ENCODE assay signal across 1 cellular context in the genomic region with DNA sequence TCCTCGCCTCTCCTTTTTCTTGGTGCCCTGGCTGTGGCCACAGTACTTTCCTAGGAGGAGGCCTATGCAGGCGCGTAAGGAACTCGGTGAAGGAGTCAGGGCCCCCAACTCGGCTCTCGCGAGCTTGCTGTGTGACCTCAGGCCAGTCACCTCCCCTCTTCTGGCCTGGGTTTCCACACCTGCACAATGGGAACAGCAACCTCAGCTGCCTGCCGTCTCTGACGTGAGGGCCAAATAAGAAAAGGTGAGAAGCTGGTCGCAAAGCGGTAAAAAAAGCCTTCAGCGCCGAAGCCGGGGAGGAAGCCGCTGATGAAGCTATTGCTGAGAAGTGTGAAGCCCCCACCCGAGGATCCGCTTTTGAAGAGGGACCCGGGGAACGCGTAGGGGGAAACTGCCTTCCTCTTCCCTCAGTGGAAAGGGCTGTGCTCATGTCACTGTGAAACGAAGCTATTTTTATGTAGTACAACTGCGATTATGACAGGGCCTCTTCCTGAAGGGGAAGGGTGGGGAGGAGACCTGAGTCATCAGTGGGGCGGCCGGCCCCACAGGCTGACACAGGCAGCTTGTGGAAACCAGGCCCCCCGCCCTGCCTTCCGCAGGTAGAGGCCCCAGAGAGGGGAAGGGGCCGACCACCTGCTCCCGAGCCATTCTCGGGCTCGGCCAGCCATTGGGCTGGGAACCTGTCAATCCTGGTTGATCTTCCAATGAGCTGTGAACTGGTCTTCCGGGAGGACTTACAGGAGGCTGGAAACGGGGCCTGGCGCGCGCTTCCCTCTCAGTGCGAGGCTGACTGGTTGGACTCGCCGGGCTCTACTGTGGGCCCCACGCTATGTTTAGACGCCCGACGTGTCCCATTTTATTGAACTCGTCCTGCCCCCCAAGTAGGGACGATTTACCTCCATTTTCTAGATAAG.
TF ChIP-seq lines count a peak whose summit lies in the region.

No MANE protein-coding gene starts in this region.

TF ChIP-seq in WTC11, 78 proteins besides CTCF, POLR2A, EP300 and RAD21 (continued from another document and continues in another):
- no peak for TF ChIP-seq E2F4 (CRISPR knock-in tag; IDR thresholded peaks at IDR 0.05; ENCODE audit: borderline replicate concordance, low read depth)
- TF ChIP-seq ZNF416 (CRISPR knock-in tag; IDR thresholded peaks at IDR 0.05): no peak
- TF ChIP-seq ERG (CRISPR knock-in tag; IDR thresholded peaks at IDR 0.05): no peak
- no peak for TF ChIP-seq GTF2I (CRISPR knock-in tag; conservative IDR thresholded peaks at IDR 0.05)
- TF ChIP-seq, protein P1, sequence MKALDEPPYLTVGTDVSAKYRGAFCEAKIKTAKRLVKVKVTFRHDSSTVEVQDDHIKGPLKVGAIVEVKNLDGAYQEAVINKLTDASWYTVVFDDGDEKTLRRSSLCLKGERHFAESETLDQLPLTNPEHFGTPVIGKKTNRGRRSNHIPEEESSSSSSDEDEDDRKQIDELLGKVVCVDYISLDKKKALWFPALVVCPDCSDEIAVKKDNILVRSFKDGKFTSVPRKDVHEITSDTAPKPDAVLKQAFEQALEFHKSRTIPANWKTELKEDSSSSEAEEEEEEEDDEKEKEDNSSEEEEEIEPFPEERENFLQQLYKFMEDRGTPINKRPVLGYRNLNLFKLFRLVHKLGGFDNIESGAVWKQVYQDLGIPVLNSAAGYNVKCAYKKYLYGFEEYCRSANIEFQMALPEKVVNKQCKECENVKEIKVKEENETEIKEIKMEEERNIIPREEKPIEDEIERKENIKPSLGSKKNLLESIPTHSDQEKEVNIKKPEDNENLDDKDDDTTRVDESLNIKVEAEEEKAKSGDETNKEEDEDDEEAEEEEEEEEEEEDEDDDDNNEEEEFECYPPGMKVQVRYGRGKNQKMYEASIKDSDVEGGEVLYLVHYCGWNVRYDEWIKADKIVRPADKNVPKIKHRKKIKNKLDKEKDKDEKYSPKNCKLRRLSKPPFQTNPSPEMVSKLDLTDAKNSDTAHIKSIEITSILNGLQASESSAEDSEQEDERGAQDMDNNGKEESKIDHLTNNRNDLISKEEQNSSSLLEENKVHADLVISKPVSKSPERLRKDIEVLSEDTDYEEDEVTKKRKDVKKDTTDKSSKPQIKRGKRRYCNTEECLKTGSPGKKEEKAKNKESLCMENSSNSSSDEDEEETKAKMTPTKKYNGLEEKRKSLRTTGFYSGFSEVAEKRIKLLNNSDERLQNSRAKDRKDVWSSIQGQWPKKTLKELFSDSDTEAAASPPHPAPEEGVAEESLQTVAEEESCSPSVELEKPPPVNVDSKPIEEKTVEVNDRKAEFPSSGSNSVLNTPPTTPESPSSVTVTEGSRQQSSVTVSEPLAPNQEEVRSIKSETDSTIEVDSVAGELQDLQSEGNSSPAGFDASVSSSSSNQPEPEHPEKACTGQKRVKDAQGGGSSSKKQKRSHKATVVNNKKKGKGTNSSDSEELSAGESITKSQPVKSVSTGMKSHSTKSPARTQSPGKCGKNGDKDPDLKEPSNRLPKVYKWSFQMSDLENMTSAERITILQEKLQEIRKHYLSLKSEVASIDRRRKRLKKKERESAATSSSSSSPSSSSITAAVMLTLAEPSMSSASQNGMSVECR (CRISPR knock-in tag; IDR thresholded peaks at IDR 0.05; ENCODE audit: borderline replicate concordance): no peak
- TF ChIP-seq ZNF232 (CRISPR knock-in tag; IDR thresholded peaks at IDR 0.05): no peak
- TF ChIP-seq CREB1 (CRISPR knock-in tag; IDR thresholded peaks at IDR 0.05): no peak
- no peak for TF ChIP-seq ZBTB21 (CRISPR knock-in tag; IDR thresholded peaks at IDR 0.05; ENCODE audit: borderline replicate concordance)
- no peak for TF ChIP-seq SOX15 (CRISPR knock-in tag; IDR thresholded peaks at IDR 0.05)
- no peak for TF ChIP-seq CREM (CRISPR knock-in tag; IDR thresholded peaks at IDR 0.05)
- TF ChIP-seq, protein P2, sequence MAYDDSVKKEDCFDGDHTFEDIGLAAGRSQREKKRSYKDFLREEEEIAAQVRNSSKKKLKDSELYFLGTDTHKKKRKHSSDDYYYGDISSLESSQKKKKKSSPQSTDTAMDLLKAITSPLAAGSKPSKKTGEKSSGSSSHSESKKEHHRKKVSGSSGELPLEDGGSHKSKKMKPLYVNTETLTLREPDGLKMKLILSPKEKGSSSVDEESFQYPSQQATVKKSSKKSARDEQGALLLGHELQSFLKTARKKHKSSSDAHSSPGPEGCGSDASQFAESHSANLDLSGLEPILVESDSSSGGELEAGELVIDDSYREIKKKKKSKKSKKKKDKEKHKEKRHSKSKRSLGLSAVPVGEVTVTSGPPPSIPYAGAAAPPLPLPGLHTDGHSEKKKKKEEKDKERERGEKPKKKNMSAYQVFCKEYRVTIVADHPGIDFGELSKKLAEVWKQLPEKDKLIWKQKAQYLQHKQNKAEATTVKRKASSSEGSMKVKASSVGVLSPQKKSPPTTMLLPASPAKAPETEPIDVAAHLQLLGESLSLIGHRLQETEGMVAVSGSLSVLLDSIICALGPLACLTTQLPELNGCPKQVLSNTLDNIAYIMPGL (CRISPR knock-in tag; IDR thresholded peaks at IDR 0.05): no peak
- no peak for TF ChIP-seq TEAD4 (CRISPR knock-in tag; IDR thresholded peaks at IDR 0.05)
- no peak for TF ChIP-seq PRRX2 (CRISPR knock-in tag; IDR thresholded peaks at IDR 0.05)
- TF ChIP-seq CDX4 (CRISPR knock-in tag; IDR thresholded peaks at IDR 0.05; ENCODE audit: borderline replicate concordance): no peak
- TF ChIP-seq FOXK1 (CRISPR knock-in tag; IDR thresholded peaks at IDR 0.05): no peak
- TF ChIP-seq NFATC4 (CRISPR knock-in tag; IDR thresholded peaks at IDR 0.05): no peak
- TF ChIP-seq ETV6 (CRISPR knock-in tag; IDR thresholded peaks at IDR 0.05): 0 out of 2 replicates have a peak, but pooled peaks have one; percentile 28
- peak; percentile 70 for TF ChIP-seq MAX (CRISPR knock-in tag; IDR thresholded peaks at IDR 0.05)
- no peak for TF ChIP-seq ZNF263 (CRISPR knock-in tag; IDR thresholded peaks at IDR 0.05; ENCODE audit: low read depth)
- no peak for TF ChIP-seq E2F1 (CRISPR knock-in tag; IDR thresholded peaks at IDR 0.05)
- no peak for TF ChIP-seq SMAD4 (CRISPR knock-in tag; IDR thresholded peaks at IDR 0.05)
- TF ChIP-seq RORB (CRISPR knock-in tag; IDR thresholded peaks at IDR 0.05): no peak
- TF ChIP-seq, protein P3, sequence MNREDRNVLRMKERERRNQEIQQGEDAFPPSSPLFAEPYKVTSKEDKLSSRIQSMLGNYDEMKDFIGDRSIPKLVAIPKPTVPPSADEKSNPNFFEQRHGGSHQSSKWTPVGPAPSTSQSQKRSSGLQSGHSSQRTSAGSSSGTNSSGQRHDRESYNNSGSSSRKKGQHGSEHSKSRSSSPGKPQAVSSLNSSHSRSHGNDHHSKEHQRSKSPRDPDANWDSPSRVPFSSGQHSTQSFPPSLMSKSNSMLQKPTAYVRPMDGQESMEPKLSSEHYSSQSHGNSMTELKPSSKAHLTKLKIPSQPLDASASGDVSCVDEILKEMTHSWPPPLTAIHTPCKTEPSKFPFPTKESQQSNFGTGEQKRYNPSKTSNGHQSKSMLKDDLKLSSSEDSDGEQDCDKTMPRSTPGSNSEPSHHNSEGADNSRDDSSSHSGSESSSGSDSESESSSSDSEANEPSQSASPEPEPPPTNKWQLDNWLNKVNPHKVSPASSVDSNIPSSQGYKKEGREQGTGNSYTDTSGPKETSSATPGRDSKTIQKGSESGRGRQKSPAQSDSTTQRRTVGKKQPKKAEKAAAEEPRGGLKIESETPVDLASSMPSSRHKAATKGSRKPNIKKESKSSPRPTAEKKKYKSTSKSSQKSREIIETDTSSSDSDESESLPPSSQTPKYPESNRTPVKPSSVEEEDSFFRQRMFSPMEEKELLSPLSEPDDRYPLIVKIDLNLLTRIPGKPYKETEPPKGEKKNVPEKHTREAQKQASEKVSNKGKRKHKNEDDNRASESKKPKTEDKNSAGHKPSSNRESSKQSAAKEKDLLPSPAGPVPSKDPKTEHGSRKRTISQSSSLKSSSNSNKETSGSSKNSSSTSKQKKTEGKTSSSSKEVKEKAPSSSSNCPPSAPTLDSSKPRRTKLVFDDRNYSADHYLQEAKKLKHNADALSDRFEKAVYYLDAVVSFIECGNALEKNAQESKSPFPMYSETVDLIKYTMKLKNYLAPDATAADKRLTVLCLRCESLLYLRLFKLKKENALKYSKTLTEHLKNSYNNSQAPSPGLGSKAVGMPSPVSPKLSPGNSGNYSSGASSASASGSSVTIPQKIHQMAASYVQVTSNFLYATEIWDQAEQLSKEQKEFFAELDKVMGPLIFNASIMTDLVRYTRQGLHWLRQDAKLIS (CRISPR knock-in tag; IDR thresholded peaks at IDR 0.05; ENCODE audit: borderline replicate concordance): no peak
- no peak for TF ChIP-seq NR1H2 (CRISPR knock-in tag; IDR thresholded peaks at IDR 0.05)
- 0 out of 2 replicates have a peak, but pooled peaks have one; percentile 27 for TF ChIP-seq FOXP1 (CRISPR knock-in tag; IDR thresholded peaks at IDR 0.05; ENCODE audit: borderline replicate concordance)
- TF ChIP-seq TCF7 (CRISPR knock-in tag; IDR thresholded peaks at IDR 0.05; ENCODE audit: low read depth): no peak
- TF ChIP-seq RELA (CRISPR knock-in tag; IDR thresholded peaks at IDR 0.05; ENCODE audit: borderline replicate concordance): no peak
- TF ChIP-seq JAZF1 (CRISPR knock-in tag; IDR thresholded peaks at IDR 0.05): no peak
- no peak for TF ChIP-seq IRF2 (CRISPR knock-in tag; IDR thresholded peaks at IDR 0.05; ENCODE audit: borderline replicate concordance, low read depth)
- TF ChIP-seq NFE2L1 (CRISPR knock-in tag; IDR thresholded peaks at IDR 0.05): no peak
- no peak for TF ChIP-seq ATF2 (CRISPR knock-in tag; IDR thresholded peaks at IDR 0.05; ENCODE audit: borderline replicate concordance, low read depth)
- TF ChIP-seq MLX (CRISPR knock-in tag; IDR thresholded peaks at IDR 0.05): no peak
- 0 out of 2 replicates have a peak, but pooled peaks have one; percentile 13 for TF ChIP-seq ZNF121 (CRISPR knock-in tag; IDR thresholded peaks at IDR 0.05)
- TF ChIP-seq, protein P4, sequence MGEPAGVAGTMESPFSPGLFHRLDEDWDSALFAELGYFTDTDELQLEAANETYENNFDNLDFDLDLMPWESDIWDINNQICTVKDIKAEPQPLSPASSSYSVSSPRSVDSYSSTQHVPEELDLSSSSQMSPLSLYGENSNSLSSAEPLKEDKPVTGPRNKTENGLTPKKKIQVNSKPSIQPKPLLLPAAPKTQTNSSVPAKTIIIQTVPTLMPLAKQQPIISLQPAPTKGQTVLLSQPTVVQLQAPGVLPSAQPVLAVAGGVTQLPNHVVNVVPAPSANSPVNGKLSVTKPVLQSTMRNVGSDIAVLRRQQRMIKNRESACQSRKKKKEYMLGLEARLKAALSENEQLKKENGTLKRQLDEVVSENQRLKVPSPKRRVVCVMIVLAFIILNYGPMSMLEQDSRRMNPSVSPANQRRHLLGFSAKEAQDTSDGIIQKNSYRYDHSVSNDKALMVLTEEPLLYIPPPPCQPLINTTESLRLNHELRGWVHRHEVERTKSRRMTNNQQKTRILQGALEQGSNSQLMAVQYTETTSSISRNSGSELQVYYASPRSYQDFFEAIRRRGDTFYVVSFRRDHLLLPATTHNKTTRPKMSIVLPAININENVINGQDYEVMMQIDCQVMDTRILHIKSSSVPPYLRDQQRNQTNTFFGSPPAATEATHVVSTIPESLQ (CRISPR knock-in tag; IDR thresholded peaks at IDR 0.05): no peak
